In genomic region chr12:1662761-1663439, GRCh38 we compare ENCODE assay signal across 8 cellular contexts. TPM values are rescaled to one million over a fixed set of nuclear protein-coding genes. Genes with fewer than 3 reads are reported as not detected.
A peak's percentile ranks its signal among the peaks of the same experiment; 100 is the strongest.
DNase-seq lines count a peak whose midpoint lies in the region; ATAC-seq and TF ChIP-seq lines count a peak whose summit lies in the region.

No MANE protein-coding gene starts in this region.

- intact Hi-C loops in left ventricle myocardium inferior (cut with micrococcal nuclease), result no loop called here
- intact Hi-C loops in gastrocnemius medialis (cut with DNase I; ENCODE audit: low total_unique reads), result no loop called here

- H3K4me1 ChIP-seq in left ventricle myocardium inferior, result peaks cover 54% of the 10 kb centered on the region
- peaks cover 24 to 38% of the 10 kb centered on the region in 2 donors for H3K4me1 ChIP-seq in gastrocnemius medialis

- H3K27ac ChIP-seq in left ventricle myocardium inferior (replicated peaks) (peak overlapping the region; percentile 89), gastrocnemius medialis (peak overlapping the region; percentile 56 to 78 (median 68))

- H3K9me3 ChIP-seq in left ventricle myocardium inferior (replicated peaks) (no peaks in the 10 kb centered on the region), gastrocnemius medialis (no peaks in the 10 kb centered on the region)

- in situ Hi-C loops in gastrocnemius medialis (cut with MboI; ENCODE audit: low sequenced_read_pairs in 4 of 4), result no loop called here

- H3K27me3 ChIP-seq in left ventricle myocardium inferior (ENCODE audit: low read depth) (no peaks in the 10 kb centered on the region), gastrocnemius medialis (peaks cover 0 to 3% (median 0%) of the 10 kb centered on the region in 3 donors)

- no peak for TF ChIP-seq POLR2A in gastrocnemius medialis (IDR thresholded peaks at IDR 0.05)

- DNase-seq in activated CD8-positive, alpha-beta memory T cell treated with anti-CD3 and anti-CD28 coated beads for 24 hours, result peak; percentile 63
- DNase-seq in activated CD8-positive, alpha-beta memory T cell treated with anti-CD3 and anti-CD28 coated beads, Interleukin-2, amount 50 U/mL, for 48 hours, result no peak
- DNase-seq in activated effector memory CD4-positive, alpha-beta T cell treated with anti-CD3 and anti-CD28 coated beads, Interleukin-2, amount 50 U/mL, for 16 hours, result peak; percentile 82
- DNase-seq in left ventricle myocardium inferior (no peak), gastrocnemius medialis (peak in 1 of 2 donors; percentile 27), NOMO-1 treated with dmso at 0.1 percent for 144 hours (lab: John Stamatoyannopoulos, UW; ENCODE audit: unreplicated experiment) (no peak), SKM-1 treated with dmso at 0.1 percent for 144 hours (lab: John Stamatoyannopoulos, UW; ENCODE audit: unreplicated experiment) (no peak), NCI-H774 (lab: John Stamatoyannopoulos, UW) (no peak)

- H3K36me3 ChIP-seq in left ventricle myocardium inferior (no peaks in the 10 kb centered on the region), gastrocnemius medialis (no peaks in the 10 kb centered on the region)

- peak; percentile 47 for TF ChIP-seq CTCF in left ventricle myocardium inferior (IDR thresholded peaks at IDR 0.05; ENCODE audit: borderline replicate concordance)
- TF ChIP-seq CTCF in gastrocnemius medialis (IDR thresholded peaks at IDR 0.05 in 4 of 5, conservative IDR thresholded peaks at IDR 0.05 in 1 of 5), result peak in 3 of 5 experiments; percentile 13 to 31 (median 18)

- no peak for ATAC-seq in gastrocnemius medialis

- H3K4me3 ChIP-seq in left ventricle myocardium inferior (peak overlapping the region; percentile 47), gastrocnemius medialis (peak overlapping the region in 3 of 4 donors; percentile 14 to 36 (median 20))

RNA-seq across cellular contexts. Expression of gene ADIPOR2, which starts 28.0 kb away (rescaled TPM):
- total RNA-seq in left ventricle myocardium inferior (40.5 TPM), gastrocnemius medialis (10 to 100 TPM; 18.9 to 47.4 (median 25.1) TPM)

RNA-seq across cellular contexts. Expression of gene WNT5B, which starts 33.9 kb away (rescaled TPM):
- total RNA-seq in left ventricle myocardium inferior, result 2.1 TPM
- 1 to 10 TPM in 2 of 4 donors, under 1 TPM in 2; 0.17 to 2.5 (median 0.88) TPM for total RNA-seq in gastrocnemius medialis

Comparison
In these comparisons a context has a peak if more than half of its experiments do, and no peak if none do; other contexts are left out.
1. DNase-seq: peak in activated CD8-positive, alpha-beta memory T cell treated with anti-CD3 and anti-CD28 coated beads for 24 hours (single experiment) and activated effector memory CD4-positive, alpha-beta T cell treated with anti-CD3 and anti-CD28 coated beads, Interleukin-2, amount 50 U/mL, for 16 hours (single experiment); none in activated CD8-positive, alpha-beta memory T cell treated with anti-CD3 and anti-CD28 coated beads, Interleukin-2, amount 50 U/mL, for 48 hours (single experiment), left ventricle myocardium inferior (single experiment), NOMO-1 treated with dmso at 0.1 percent for 144 hours (single experiment), SKM-1 treated with dmso at 0.1 percent for 144 hours (single experiment) and NCI-H774 (single experiment).